In genomic region chr2:191835539-191836350, GRCh38 we compare ENCODE assay signal across 1 cellular context.
A peak's percentile ranks its signal among the peaks of the same experiment; 100 is the strongest.
TF ChIP-seq lines count a peak whose summit lies in the region.

No MANE protein-coding gene starts in this region.

TF ChIP-seq in K562, 482 proteins besides CTCF, POLR2A, EP300 and RAD21 (continued from another document):
- no peak for TF ChIP-seq ZNF589 (CRISPR knock-in tag; IDR thresholded peaks at IDR 0.05; ENCODE audit: low read depth)
- TF ChIP-seq SAP30 (IDR thresholded peaks at IDR 0.05; ENCODE audit: borderline replicate concordance, insufficient read depth, low read depth, low read length, poor library complexity, severe bottlenecking): peak; percentile 46
- TF ChIP-seq CLOCK (CRISPR knock-in tag; IDR thresholded peaks at IDR 0.05; ENCODE audit: borderline replicate concordance): no peak
- no peak for TF ChIP-seq MEF2D (tag; conservative IDR thresholded peaks at IDR 0.05; ENCODE audit: low read depth)
- peak; percentile 78 for TF ChIP-seq POLR2G (IDR thresholded peaks at IDR 0.05; ENCODE audit: low read depth, low read length)
- TF ChIP-seq NFRKB (IDR thresholded peaks at IDR 0.05; ENCODE audit: low read depth): peak; percentile 77; the same call in 1 of the 2 replicates
- TF ChIP-seq RNF2 (IDR thresholded peaks at IDR 0.05): peak; percentile 86
- TF ChIP-seq CCNT2 (IDR thresholded peaks at IDR 0.05; ENCODE audit: borderline replicate concordance, extremely low read depth, insufficient read length, low read depth, low read length): no peak
- no peak for TF ChIP-seq ASH1L (IDR thresholded peaks at IDR 0.05; ENCODE audit: borderline replicate concordance, low read depth, partially characterized antibody)
- TF ChIP-seq ETS2 (tag; IDR thresholded peaks at IDR 0.05; ENCODE audit: borderline replicate concordance, poor library complexity, severe bottlenecking): no peak
- TF ChIP-seq ZNF324 (CRISPR knock-in tag; IDR thresholded peaks at IDR 0.05): no peak
- TF ChIP-seq, protein P1, sequence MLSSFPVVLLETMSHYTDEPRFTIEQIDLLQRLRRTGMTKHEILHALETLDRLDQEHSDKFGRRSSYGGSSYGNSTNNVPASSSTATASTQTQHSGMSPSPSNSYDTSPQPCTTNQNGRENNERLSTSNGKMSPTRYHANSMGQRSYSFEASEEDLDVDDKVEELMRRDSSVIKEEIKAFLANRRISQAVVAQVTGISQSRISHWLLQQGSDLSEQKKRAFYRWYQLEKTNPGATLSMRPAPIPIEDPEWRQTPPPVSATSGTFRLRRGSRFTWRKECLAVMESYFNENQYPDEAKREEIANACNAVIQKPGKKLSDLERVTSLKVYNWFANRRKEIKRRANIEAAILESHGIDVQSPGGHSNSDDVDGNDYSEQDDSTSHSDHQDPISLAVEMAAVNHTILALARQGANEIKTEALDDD (IDR thresholded peaks at IDR 0.05): no peak
- TF ChIP-seq, protein P2, sequence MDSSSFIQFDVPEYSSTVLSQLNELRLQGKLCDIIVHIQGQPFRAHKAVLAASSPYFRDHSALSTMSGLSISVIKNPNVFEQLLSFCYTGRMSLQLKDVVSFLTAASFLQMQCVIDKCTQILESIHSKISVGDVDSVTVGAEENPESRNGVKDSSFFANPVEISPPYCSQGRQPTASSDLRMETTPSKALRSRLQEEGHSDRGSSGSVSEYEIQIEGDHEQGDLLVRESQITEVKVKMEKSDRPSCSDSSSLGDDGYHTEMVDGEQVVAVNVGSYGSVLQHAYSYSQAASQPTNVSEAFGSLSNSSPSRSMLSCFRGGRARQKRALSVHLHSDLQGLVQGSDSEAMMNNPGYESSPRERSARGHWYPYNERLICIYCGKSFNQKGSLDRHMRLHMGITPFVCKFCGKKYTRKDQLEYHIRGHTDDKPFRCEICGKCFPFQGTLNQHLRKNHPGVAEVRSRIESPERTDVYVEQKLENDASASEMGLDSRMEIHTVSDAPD (CRISPR knock-in tag; IDR thresholded peaks at IDR 0.05): no peak
- no peak for TF ChIP-seq DPF2 (IDR thresholded peaks at IDR 0.05)
- no peak for TF ChIP-seq C11orf30 (IDR thresholded peaks at IDR 0.05; ENCODE audit: low read depth)
- TF ChIP-seq ZNF551 (CRISPR knock-in tag; IDR thresholded peaks at IDR 0.05): no peak
- TF ChIP-seq VEZF1 (CRISPR knock-in tag; IDR thresholded peaks at IDR 0.05): no peak
- TF ChIP-seq ZC3H4 (CRISPR knock-in tag; IDR thresholded peaks at IDR 0.05; ENCODE audit: borderline replicate concordance): no peak
- no peak for TF ChIP-seq ZNF165 (CRISPR knock-in tag; IDR thresholded peaks at IDR 0.05; ENCODE audit: borderline replicate concordance)
- TF ChIP-seq ZNF184 (CRISPR knock-in tag; IDR thresholded peaks at IDR 0.05): no peak
- TF ChIP-seq MAFF (IDR thresholded peaks at IDR 0.05; ENCODE audit: low read length): no peak
- TF ChIP-seq SMAD3 (CRISPR knock-in tag; conservative IDR thresholded peaks at IDR 0.05): no peak
- TF ChIP-seq BRCA1 (IDR thresholded peaks at IDR 0.05): no peak
- no peak for TF ChIP-seq BRCA1 (CRISPR knock-in tag; IDR thresholded peaks at IDR 0.05)
- TF ChIP-seq U2AF2 (optimal IDR thresholded peaks at IDR 0.05; ENCODE audit: low read depth, low read length): no peak
- no peak for TF ChIP-seq NFE2L1 (tag; IDR thresholded peaks at IDR 0.05; ENCODE audit: borderline replicate concordance, low read depth)
- no peak for TF ChIP-seq NR2C1 (IDR thresholded peaks at IDR 0.05)
- TF ChIP-seq NR2C1 (tag; IDR thresholded peaks at IDR 0.05): no peak
- no peak for TF ChIP-seq HBP1 (CRISPR knock-in tag; IDR thresholded peaks at IDR 0.05)
- peak; percentile 74 for TF ChIP-seq HNRNPLL (IDR thresholded peaks at IDR 0.05; ENCODE audit: low read depth, low read length, poor library complexity, severe bottlenecking)
- TF ChIP-seq NR3C1 (CRISPR knock-in tag; IDR thresholded peaks at IDR 0.05): no peak
- TF ChIP-seq CREB1 (IDR thresholded peaks at IDR 0.05): no peak
- TF ChIP-seq CREB1 (CRISPR knock-in tag; IDR thresholded peaks at IDR 0.05): no peak
- no peak for TF ChIP-seq CEBPB (tag; IDR thresholded peaks at IDR 0.05)
- TF ChIP-seq, protein P3, sequence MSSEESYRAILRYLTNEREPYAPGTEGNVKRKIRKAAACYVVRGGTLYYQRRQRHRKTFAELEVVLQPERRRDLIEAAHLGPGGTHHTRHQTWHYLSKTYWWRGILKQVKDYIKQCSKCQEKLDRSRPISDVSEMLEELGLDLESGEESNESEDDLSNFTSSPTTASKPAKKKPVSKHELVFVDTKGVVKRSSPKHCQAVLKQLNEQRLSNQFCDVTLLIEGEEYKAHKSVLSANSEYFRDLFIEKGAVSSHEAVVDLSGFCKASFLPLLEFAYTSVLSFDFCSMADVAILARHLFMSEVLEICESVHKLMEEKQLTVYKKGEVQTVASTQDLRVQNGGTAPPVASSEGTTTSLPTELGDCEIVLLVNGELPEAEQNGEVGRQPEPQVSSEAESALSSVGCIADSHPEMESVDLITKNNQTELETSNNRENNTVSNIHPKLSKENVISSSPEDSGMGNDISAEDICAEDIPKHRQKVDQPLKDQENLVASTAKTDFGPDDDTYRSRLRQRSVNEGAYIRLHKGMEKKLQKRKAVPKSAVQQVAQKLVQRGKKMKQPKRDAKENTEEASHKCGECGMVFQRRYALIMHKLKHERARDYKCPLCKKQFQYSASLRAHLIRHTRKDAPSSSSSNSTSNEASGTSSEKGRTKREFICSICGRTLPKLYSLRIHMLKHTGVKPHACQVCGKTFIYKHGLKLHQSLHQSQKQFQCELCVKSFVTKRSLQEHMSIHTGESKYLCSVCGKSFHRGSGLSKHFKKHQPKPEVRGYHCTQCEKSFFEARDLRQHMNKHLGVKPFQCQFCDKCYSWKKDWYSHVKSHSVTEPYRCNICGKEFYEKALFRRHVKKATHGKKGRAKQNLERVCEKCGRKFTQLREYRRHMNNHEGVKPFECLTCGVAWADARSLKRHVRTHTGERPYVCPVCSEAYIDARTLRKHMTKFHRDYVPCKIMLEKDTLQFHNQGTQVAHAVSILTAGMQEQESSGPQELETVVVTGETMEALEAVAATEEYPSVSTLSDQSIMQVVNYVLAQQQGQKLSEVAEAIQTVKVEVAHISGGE (CRISPR knock-in tag; IDR thresholded peaks at IDR 0.05): no peak
- TF ChIP-seq PKNOX1 (IDR thresholded peaks at IDR 0.05): 0 out of 2 replicates have a peak, but pooled peaks have one; percentile 26
- TF ChIP-seq ETV6 (IDR thresholded peaks at IDR 0.05; ENCODE audit: borderline replicate concordance in 1 of 2, low read depth in 2 of 2, low read length in 1 of 2): no peak; a peak in 1 of 4 replicates
- no peak for TF ChIP-seq ETV6 (CRISPR knock-in tag; IDR thresholded peaks at IDR 0.05; ENCODE audit: borderline replicate concordance)
- TF ChIP-seq, protein P4, sequence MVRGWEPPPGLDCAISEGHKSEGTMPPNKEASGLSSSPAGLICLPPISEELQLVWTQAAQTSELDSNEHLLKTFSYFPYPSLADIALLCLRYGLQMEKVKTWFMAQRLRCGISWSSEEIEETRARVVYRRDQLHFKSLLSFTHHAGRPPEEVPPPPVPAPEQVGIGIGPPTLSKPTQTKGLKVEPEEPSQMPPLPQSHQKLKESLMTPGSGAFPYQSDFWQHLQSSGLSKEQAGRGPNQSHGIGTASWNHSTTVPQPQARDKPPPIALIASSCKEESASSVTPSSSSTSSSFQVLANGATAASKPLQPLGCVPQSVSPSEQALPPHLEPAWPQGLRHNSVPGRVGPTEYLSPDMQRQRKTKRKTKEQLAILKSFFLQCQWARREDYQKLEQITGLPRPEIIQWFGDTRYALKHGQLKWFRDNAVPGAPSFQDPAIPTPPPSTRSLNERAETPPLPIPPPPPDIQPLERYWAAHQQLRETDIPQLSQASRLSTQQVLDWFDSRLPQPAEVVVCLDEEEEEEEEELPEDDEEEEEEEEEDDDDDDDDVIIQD (CRISPR knock-in tag; IDR thresholded peaks at IDR 0.05): no peak
- no peak for TF ChIP-seq ZNF830 (CRISPR knock-in tag; IDR thresholded peaks at IDR 0.05)
- TF ChIP-seq ATF4 (CRISPR knock-in tag; IDR thresholded peaks at IDR 0.05): no peak
- no peak for TF ChIP-seq HDAC2 (IDR thresholded peaks at IDR 0.05)
- 0 out of 2 replicates have a peak, but pooled peaks have one; percentile 7 for TF ChIP-seq ZKSCAN8 (CRISPR knock-in tag; IDR thresholded peaks at IDR 0.05)
- TF ChIP-seq PHF8 (IDR thresholded peaks at IDR 0.05; ENCODE audit: borderline replicate concordance, low read length): peak; percentile 30; the same call in 1 of the 2 replicates
- no peak for TF ChIP-seq SREBF1 (IDR thresholded peaks at IDR 0.05; ENCODE audit: borderline replicate concordance, low read depth, low read length)
- no peak for TF ChIP-seq ELK3 (CRISPR knock-in tag; IDR thresholded peaks at IDR 0.05)
- TF ChIP-seq RBM17 (IDR thresholded peaks at IDR 0.05; ENCODE audit: borderline replicate concordance, low read depth, low read length): no peak
- no peak for TF ChIP-seq ZNF239 (CRISPR knock-in tag; IDR thresholded peaks at IDR 0.05)
- peak; percentile 31; the same call in 1 of the 2 replicates for TF ChIP-seq MYNN (IDR thresholded peaks at IDR 0.05)
- no peak for TF ChIP-seq MYNN (CRISPR knock-in tag; IDR thresholded peaks at IDR 0.05)
